ENCODE assay signal across 1 cellular context in genomic region chr15:29611057-29611456, GRCh38.
TF ChIP-seq lines count a peak whose summit lies in the region.

No MANE protein-coding gene starts in this region.

TF ChIP-seq in WTC11, 78 proteins besides CTCF, POLR2A, EP300 and RAD21 (continued from another document):
- TF ChIP-seq ZBTB43 (CRISPR knock-in tag; IDR thresholded peaks at IDR 0.05) (no peak), STAT6 (CRISPR knock-in tag; conservative IDR thresholded peaks at IDR 0.05; ENCODE audit: low read depth) (no peak), PREB (CRISPR knock-in tag; IDR thresholded peaks at IDR 0.05; ENCODE audit: borderline replicate concordance) (no peak), GABPB1 (CRISPR knock-in tag; IDR thresholded peaks at IDR 0.05) (no peak), RELA (CRISPR knock-in tag; IDR thresholded peaks at IDR 0.05; ENCODE audit: borderline replicate concordance) (no peak), ZNF263 (CRISPR knock-in tag; IDR thresholded peaks at IDR 0.05; ENCODE audit: low read depth) (no peak)
